ENCODE assay signal across 14 cellular contexts in genomic region chr18:47847635-47848034, GRCh38.
DNase-seq lines count a peak whose midpoint lies in the region; ATAC-seq and TF ChIP-seq lines count a peak whose summit lies in the region.
"Had no signal": no experiment of that assay in that cellular context is flagged by ENCODE, and none has a peak within 500 bp of the region (broad histone marks: within the 10 kb centered on the region; RNA-seq: fewer than 3 reads in every experiment).

No MANE protein-coding gene starts in this region.

- no peaks in the 10 kb centered on the region for H3K9me3 ChIP-seq in adipocyte (ENCODE audit: control insufficient read depth, low read length)
- H3K9me3 ChIP-seq: BLaER1 treated with 17β-estradiol and CSF1 and Interleukin-3, amounts not matched to agents 10 nM and 100 nM had no signal

- no peak overlapping the region for H3K9ac ChIP-seq in adipocyte (ENCODE audit: low read length)
- H3K9ac ChIP-seq: BLaER1 treated with 17β-estradiol and CSF1 and Interleukin-3, amounts not matched to agents 10 nM and 100 nM had no signal

- no peak overlapping the region for H3K4me3 ChIP-seq in adipocyte (ENCODE audit: low read length)
- H3K4me3 ChIP-seq in choroid plexus epithelial cell (ENCODE audit: low read depth, low read length), result no peak overlapping the region
- H3K4me3 ChIP-seq: BLaER1 treated with 17β-estradiol and CSF1 and Interleukin-3, amounts not matched to agents 10 nM and 100 nM; GM23338 had no signal

- TF ChIP-seq CTCF in choroid plexus epithelial cell (conservative IDR thresholded peaks at IDR 0.05; ENCODE audit: low read depth, low read length), result no peak

- no peak for ATAC-seq in GM21360 (IDR thresholded peaks at IDR 0.05; ENCODE audit: unreplicated experiment)
- ATAC-seq in GM18502 (IDR thresholded peaks at IDR 0.05; ENCODE audit: poor library complexity, unreplicated experiment), result no peak
- ATAC-seq: CD8-positive, alpha-beta T cell; GM23338 had no signal

- no peaks in the 10 kb centered on the region for H3K27me3 ChIP-seq in adipocyte (replicated peaks; ENCODE audit: control insufficient read depth, insufficient read depth, low read length)
- H3K27me3 ChIP-seq: BLaER1 treated with 17β-estradiol and CSF1 and Interleukin-3, amounts not matched to agents 10 nM and 100 nM had no signal

- peaks cover 47% of the 10 kb centered on the region for H3K36me3 ChIP-seq in adipocyte (ENCODE audit: control insufficient read depth, insufficient read depth, low read length, severe bottlenecking)

- peaks cover 4% of the 10 kb centered on the region for H3K4me1 ChIP-seq in adipocyte (ENCODE audit: control insufficient read depth, insufficient read depth, low read length)
- H3K4me1 ChIP-seq: BLaER1 treated with 17β-estradiol and CSF1 and Interleukin-3, amounts not matched to agents 10 nM and 100 nM had no signal

- DNase-seq in adipocyte (ENCODE audit: low read depth), result peak; percentile 72
- peak; percentile 13 for DNase-seq in choroid plexus epithelial cell (ENCODE audit: low read depth)
- peak; percentile 15 for DNase-seq in iris pigment epithelial cell (ENCODE audit: low read depth)
- no peak for DNase-seq in activated CD8-positive, alpha-beta memory T cell treated with anti-CD3 and anti-CD28 coated beads, Interleukin-2, amount 50 U/mL, for 48 hours
- DNase-seq: Calu3; CD8-positive, alpha-beta T cell; DMS 273 treated with DMSO at 0.1 percent for 48 hours; DMS53; DND-41; HCEC 1CT had no signal
